In the genomic region with DNA sequence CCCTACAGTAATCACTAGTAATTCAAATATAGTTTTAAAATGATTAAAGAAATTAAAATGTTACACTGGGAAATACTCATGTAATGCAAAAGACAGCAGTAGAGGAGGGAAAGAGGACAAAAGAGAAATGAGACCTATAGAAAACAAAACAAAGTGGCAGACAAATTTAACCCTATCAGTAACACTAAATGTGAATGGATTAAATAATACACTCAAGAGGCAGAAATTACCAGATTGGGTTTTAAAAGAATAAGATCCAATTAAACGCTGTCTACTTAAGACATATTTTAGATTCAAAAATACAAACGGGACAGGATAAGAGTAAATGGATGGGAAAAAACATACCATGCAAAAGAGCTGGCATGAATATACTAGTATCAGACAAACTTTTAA, we compare ENCODE assay signal across 20 cellular contexts. TPM values are rescaled to one million over a fixed set of nuclear protein-coding genes. Genes with fewer than 3 reads are reported as not detected.
DNase-seq lines count a peak whose midpoint lies in the region; ATAC-seq and TF ChIP-seq lines count a peak whose summit lies in the region.
"Had no signal": no experiment of that assay in that cellular context is flagged by ENCODE, and none has a peak within 500 bp of the region (broad histone marks: within the 10 kb centered on the region; RNA-seq: fewer than 3 reads in every experiment).

No MANE protein-coding gene starts in this region.

- CTCF ChIA-PET in CD4-positive, alpha-beta memory T cell (lab: Charles Lee; ENCODE audit: partially characterized antibody) = interaction anchor here (0.6 to 1.3 kb wide), 3 partner anchors 15 to 67 kb away, joined by 3 to 4 read pairs (median 4); no protein-coding TSS in a partner anchor

- no peaks in the 10 kb centered on the region for H3K27me3 ChIP-seq in CD4-positive, alpha-beta memory T cell (ENCODE audit: insufficient read depth, low read length)
- H3K27me3 ChIP-seq: MG63, Peyer's patch had no signal

- H3K27ac ChIP-seq in substantia nigra (ENCODE audit: low read depth, low read length, poor library complexity, severe bottlenecking) = no peak overlapping the region
- H3K27ac ChIP-seq in CD4-positive, alpha-beta memory T cell (ENCODE audit: low read depth, low read length) = no peak overlapping the region
- H3K27ac ChIP-seq: Peyer's patch had no signal

- H3K9me3 ChIP-seq in T-helper 17 cell (ENCODE audit: control insufficient read depth, low read length, poor library complexity, severe bottlenecking) = no peaks in the 10 kb centered on the region
- H3K9me3 ChIP-seq in CD4-positive, alpha-beta memory T cell (ENCODE audit: control insufficient read depth in 1 of 2, low read length in 2 of 2) = no peaks in the 10 kb centered on the region
- H3K9me3 ChIP-seq: MG63, Peyer's patch had no signal

- no peaks in the 10 kb centered on the region for H3K36me3 ChIP-seq in CD4-positive, alpha-beta memory T cell (ENCODE audit: insufficient read depth, low read length)
- H3K36me3 ChIP-seq: MG63, Peyer's patch had no signal

- no peak for TF ChIP-seq CTCF in natural killer cell (IDR thresholded peaks at IDR 0.05)

- H3K4me1 Mint-ChIP-seq in natural killer cell (peaks cover 71 to 85% of the 10 kb centered on the region in 2 donors), T-helper 17 cell (peaks cover 73% of the 10 kb centered on the region), memory B cell (peaks cover 57% of the 10 kb centered on the region)
- peaks cover 51 to 65% of the 10 kb centered on the region in 2 donors for H3K4me1 Mint-ChIP-seq in natural killer cell treated with Interleukin-12 subunit alpha and Interleukin-12 subunit beta and Interleukin-15 and Interleukin-18, amount 100 ng/mL, for 72 hours (ENCODE audit: low read depth in 2 of 2)
- H3K4me1 Mint-ChIP-seq in CD4-positive, alpha-beta memory T cell = peaks cover 66 to 94% (median 81%) of the 10 kb centered on the region in 4 donors

- H3K4me3 Mint-ChIP-seq in natural killer cell (no peak overlapping the region), T-helper 17 cell (peak overlapping the region; percentile 67), memory B cell (peak overlapping the region; percentile 2)
- H3K4me3 Mint-ChIP-seq in natural killer cell treated with Interleukin-12 subunit alpha and Interleukin-12 subunit beta and Interleukin-15 and Interleukin-18, amount 100 ng/mL, for 72 hours = no peak overlapping the region
- peak overlapping the region in 4 of 8 donors; percentile 6 to 58 (median 24) for H3K4me3 Mint-ChIP-seq in CD4-positive, alpha-beta memory T cell
- H3K4me3 Mint-ChIP-seq: CD14-positive monocyte had no signal

- H3K27me3 Mint-ChIP-seq in natural killer cell (ENCODE audit: low read depth in 2 of 2) (no peaks in the 10 kb centered on the region), T-helper 17 cell (no peaks in the 10 kb centered on the region), memory B cell (no peaks in the 10 kb centered on the region)
- H3K27me3 Mint-ChIP-seq in natural killer cell treated with Interleukin-12 subunit alpha and Interleukin-12 subunit beta and Interleukin-15 and Interleukin-18, amount 100 ng/mL, for 72 hours = no peaks in the 10 kb centered on the region
- H3K27me3 Mint-ChIP-seq in CD4-positive, alpha-beta memory T cell = no peaks in the 10 kb centered on the region

- peaks cover 94% of the 10 kb centered on the region for H3K4me1 ChIP-seq in CD4-positive, alpha-beta memory T cell (ENCODE audit: insufficient read depth, low read length)

- H3K27ac Mint-ChIP-seq in natural killer cell (peak overlapping the region; percentile 3 to 14), T-helper 17 cell (peak overlapping the region; percentile 43), memory B cell (no peak overlapping the region)
- H3K27ac Mint-ChIP-seq in natural killer cell treated with Interleukin-12 subunit alpha and Interleukin-12 subunit beta and Interleukin-15 and Interleukin-18, amount 100 ng/mL, for 72 hours = no peak overlapping the region
- H3K27ac Mint-ChIP-seq in CD4-positive, alpha-beta memory T cell = peak overlapping the region in 1 of 7 donors; percentile 70

- intact Hi-C loops in natural killer cell (cut with micrococcal nuclease) = no loop called here
- intact Hi-C loops in CD4-positive, alpha-beta memory T cell (cut with micrococcal nuclease) = no loop called here

- H3K36me3 Mint-ChIP-seq in natural killer cell (no peaks in the 10 kb centered on the region), T-helper 17 cell (ENCODE audit: low read depth) (peaks cover 2% of the 10 kb centered on the region), memory B cell (peaks cover 5% of the 10 kb centered on the region)
- no peaks in the 10 kb centered on the region for H3K36me3 Mint-ChIP-seq in natural killer cell treated with Interleukin-12 subunit alpha and Interleukin-12 subunit beta and Interleukin-15 and Interleukin-18, amount 100 ng/mL, for 72 hours
- H3K36me3 Mint-ChIP-seq in CD4-positive, alpha-beta memory T cell = peaks cover 0 to 2% of the 10 kb centered on the region in 2 donors

- no peak overlapping the region for H3K4me3 ChIP-seq in CD4-positive, alpha-beta memory T cell (ENCODE audit: low read length in 2 of 2)
- H3K4me3 ChIP-seq: MG63, Peyer's patch had no signal

- POLR2A ChIA-PET in CD4-positive, alpha-beta memory T cell (lab: Charles Lee; ENCODE audit: partially characterized antibody) = interaction anchor here (1.3 kb wide), 1 partner anchor 11 kb away, joined by 4 read pairs; no protein-coding TSS in a partner anchor

- ATAC-seq in natural killer cell (no peak), T-helper 17 cell (no peak), memory B cell (ENCODE audit: low read depth) (no peak), GM18519 (IDR thresholded peaks at IDR 0.05; ENCODE audit: low FRiP score, unreplicated experiment) (no peak)
- no peak for ATAC-seq in natural killer cell treated with Interleukin-12 subunit alpha and Interleukin-12 subunit beta and Interleukin-15 and Interleukin-18, amount 100 ng/mL, for 72 hours
- ATAC-seq: SK-N-SH treated with all-trans-retinoic acid at 6 μM for 48 hours had no signal

- H3K9me3 Mint-ChIP-seq in natural killer cell = no peaks in the 10 kb centered on the region
- H3K9me3 Mint-ChIP-seq in natural killer cell treated with Interleukin-12 subunit alpha and Interleukin-12 subunit beta and Interleukin-15 and Interleukin-18, amount 100 ng/mL, for 72 hours = no peaks in the 10 kb centered on the region
- H3K9me3 Mint-ChIP-seq in memory B cell = no peaks in the 10 kb centered on the region
- no peaks in the 10 kb centered on the region for H3K9me3 Mint-ChIP-seq in CD4-positive, alpha-beta memory T cell
- H3K9me3 Mint-ChIP-seq: CD14-positive monocyte had no signal

- no peak for DNase-seq in natural killer cell
- DNase-seq in natural killer cell treated with Interleukin-12 subunit alpha and Interleukin-12 subunit beta and Interleukin-15 and Interleukin-18, amount 100 ng/mL, for 72 hours (ENCODE audit: low spot score) = no peak
- DNase-seq in T-helper 17 cell = no peak
- no peak for DNase-seq in memory B cell (ENCODE audit: low spot score in 2 of 2)
- no peak for DNase-seq in substantia nigra (lab: John Stamatoyannopoulos, UW)
- no peak for DNase-seq in CD4-positive, alpha-beta memory T cell
- no peak for DNase-seq in GM19240 (ENCODE audit: insufficient read length, low spot score)
- DNase-seq: DMS 273 treated with DMSO at 0.1 percent for 48 hours; DMS79 treated with DMSO at 0.1 percent for 48 hours; GOT3; HCEC 1CT; MG63; NCI-H1417 treated with DMSO at 0.1 percent for 48 hours; NCI-H187 treated with DMSO at 0.1 percent for 48 hours; NCI-H2107; NK-92 treated with Interleukin-12 subunit alpha and Interleukin-12 subunit beta, amount 100 ng/mL, for 24 hours; Peyer's patch had no signal

RNA-seq across cellular contexts. Expression of gene TLK1, which starts 17.0 kb away (rescaled TPM):
- total RNA-seq in natural killer cell (100 to 1,000 TPM in 1 of 3 donors, 10 to 100 TPM in 2; 90.9 to 101 (median 91.2) TPM), T-helper 17 cell (100 to 1,000 TPM; 147 to 193 TPM)
- 10 to 100 TPM; 59.5 to 76.3 TPM for total RNA-seq in natural killer cell treated with Interleukin-12 subunit alpha and Interleukin-12 subunit beta and Interleukin-15 and Interleukin-18, amount 100 ng/mL, for 72 hours
- 100 to 1,000 TPM; 138 to 152 TPM for total RNA-seq in CD4-positive, alpha-beta memory T cell
- polyA plus RNA-seq in CD4-positive, alpha-beta memory T cell = 10 to 100 TPM; 19.2 to 53.6 TPM

Comparison
In these comparisons a context has a peak if more than half of its experiments do, and no peak if none do; other contexts are left out.
1. H3K27ac Mint-ChIP-seq: peak in natural killer cell (2 of 2) and T-helper 17 cell (single experiment); none in natural killer cell treated with Interleukin-12 subunit alpha and Interleukin-12 subunit beta and Interleukin-15 and Interleukin-18, amount 100 ng/mL, for 72 hours (0 of 2) and memory B cell (single experiment).
2. H3K4me3 Mint-ChIP-seq: peak in T-helper 17 cell (single experiment) and memory B cell (single experiment); none in natural killer cell (single experiment) and natural killer cell treated with Interleukin-12 subunit alpha and Interleukin-12 subunit beta and Interleukin-15 and Interleukin-18, amount 100 ng/mL, for 72 hours (single experiment).